In the genomic region with DNA sequence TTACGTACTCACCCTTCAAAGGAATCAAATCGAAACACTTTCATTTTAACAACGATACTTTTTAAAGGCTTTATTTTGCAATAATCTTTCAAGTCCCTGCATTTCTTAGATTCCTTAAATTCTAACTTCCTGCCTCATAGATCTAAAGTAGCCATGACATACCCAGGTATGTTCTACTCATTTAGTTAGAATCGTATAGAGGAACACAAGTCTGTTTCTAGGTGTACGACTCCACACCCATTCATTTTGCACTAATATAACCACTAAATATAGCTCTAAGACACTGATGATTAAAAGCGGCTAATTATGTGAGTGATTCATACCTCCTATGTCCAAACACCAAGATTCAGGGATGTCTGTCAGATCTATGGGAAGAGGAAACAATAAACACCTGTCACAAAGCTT, we compare ENCODE assay signal across 8 cellular contexts. TPM values are rescaled to one million over a fixed set of nuclear protein-coding genes. Genes with fewer than 3 reads are reported as not detected.
DNase-seq lines count a peak whose midpoint lies in the region; ATAC-seq and TF ChIP-seq lines count a peak whose summit lies in the region.

No MANE protein-coding gene starts in this region.

- no peaks in the 10 kb centered on the region for H3K9me3 ChIP-seq in DOHH2 (ENCODE audit: control insufficient read depth, insufficient read depth, low read length)
- no peaks in the 10 kb centered on the region for H3K9me3 ChIP-seq in naive thymus-derived CD4-positive, alpha-beta T cell (ENCODE audit: control insufficient read depth in 2 of 3, low read length in 3 of 3)

- H3K27ac ChIP-seq in DOHH2 (ENCODE audit: low read depth, low read length) (no peak overlapping the region), coronary artery (peak overlapping the region; percentile 93 to 94)
- peak overlapping the region; percentile 82 for H3K27ac ChIP-seq in naive thymus-derived CD4-positive, alpha-beta T cell (ENCODE audit: low read depth, low read length)

- peak overlapping the region; percentile 82 to 96 (median 92) for H3K27ac Mint-ChIP-seq in naive thymus-derived CD4-positive, alpha-beta T cell

- POLR2A ChIA-PET in naive thymus-derived CD4-positive, alpha-beta T cell (lab: Charles Lee), result interaction anchor here (0.7 to 3.5 kb wide), 4 partner anchors 88 to 187 kb away, joined by 3 to 17 read pairs (median 6); a partner anchor contains a TSS

- peak overlapping the region; percentile 61 for H3K4me2 ChIP-seq in DOHH2 (ENCODE audit: low read length)

- H3F3A ChIP-seq in DOHH2 (ENCODE audit: control insufficient read depth, insufficient read depth), result 0 out of 2 replicates have a peak, but pooled peaks cover 3% of the 10 kb centered on the region

- CTCF ChIA-PET in naive thymus-derived CD4-positive, alpha-beta T cell (lab: Charles Lee), result no interaction called here

- no peaks in the 10 kb centered on the region for H3K9me2 ChIP-seq in DOHH2 (replicated peaks; ENCODE audit: control insufficient read depth, low read length)

- peaks cover 42 to 67% (median 53%) of the 10 kb centered on the region in 7 donors for H3K4me1 Mint-ChIP-seq in naive thymus-derived CD4-positive, alpha-beta T cell

- no peak for ATAC-seq in naive thymus-derived CD4-positive, alpha-beta T cell
- no peak for ATAC-seq in GM18858 (IDR thresholded peaks at IDR 0.05; ENCODE audit: unreplicated experiment)

- H3K36me3 ChIP-seq in DOHH2 (ENCODE audit: control insufficient read depth, low read length), result peaks cover 24% of the 10 kb centered on the region
- no peaks in the 10 kb centered on the region for H3K36me3 ChIP-seq in naive thymus-derived CD4-positive, alpha-beta T cell (ENCODE audit: control insufficient read depth in 2 of 3, insufficient read depth in 3 of 3, low read length in 3 of 3)

- TF ChIP-seq POLR2A in NB4 (IDR thresholded peaks at IDR 0.05; ENCODE audit: extremely low read depth, insufficient read length), result no peak

- peaks cover 0 to 28% (median 0%) of the 10 kb centered on the region in 5 donors for H3K36me3 Mint-ChIP-seq in naive thymus-derived CD4-positive, alpha-beta T cell

- peak overlapping the region; percentile 80 for H3K4me3 ChIP-seq in DOHH2 (ENCODE audit: low read length)
- H3K4me3 ChIP-seq in NB4 (ENCODE audit: low read depth, low read length), result peak overlapping the region; percentile 81
- peak overlapping the region; percentile 97 for H3K4me3 ChIP-seq in coronary artery
- peak overlapping the region; percentile 72 for H3K4me3 ChIP-seq in naive thymus-derived CD4-positive, alpha-beta T cell (ENCODE audit: low read length)

- no peaks in the 10 kb centered on the region for H3K27me3 Mint-ChIP-seq in naive thymus-derived CD4-positive, alpha-beta T cell

- DNase-seq in NB4 (ENCODE audit: low read depth) (no peak), coronary artery (ENCODE audit: low spot score) (no peak), retina (no peak), NCI-H2227 (lab: John Stamatoyannopoulos, UW; ENCODE audit: unreplicated experiment) (no peak), GM19238 (ENCODE audit: insufficient read length, low spot score) (no peak)
- peak in 6 of 9 donors; percentile 8 to 22 (median 16) for DNase-seq in naive thymus-derived CD4-positive, alpha-beta T cell

- H3K4me3 Mint-ChIP-seq in naive thymus-derived CD4-positive, alpha-beta T cell, result peak overlapping the region; percentile 83 to 98 (median 92)

- peaks cover 11% of the 10 kb centered on the region; the same call in 1 of the 2 replicates for H4K20me1 ChIP-seq in DOHH2 (ENCODE audit: control insufficient read depth, insufficient read depth, low read depth, low read length)

- peaks cover 58% of the 10 kb centered on the region for H3K79me2 ChIP-seq in DOHH2 (ENCODE audit: control insufficient read depth, low read length)

- H3K4me1 ChIP-seq in DOHH2 (ENCODE audit: control insufficient read depth, low read length), result peaks cover 35% of the 10 kb centered on the region
- peaks cover 20 to 25% of the 10 kb centered on the region in 2 donors for H3K4me1 ChIP-seq in naive thymus-derived CD4-positive, alpha-beta T cell (ENCODE audit: control insufficient read depth in 2 of 2, insufficient read depth in 2 of 2, low read length in 2 of 2)

- TF ChIP-seq CTCF in DOHH2 (IDR thresholded peaks at IDR 0.05; ENCODE audit: low read depth, low read length, poor library complexity, severe bottlenecking) (no peak), NB4 (IDR thresholded peaks at IDR 0.05; ENCODE audit: low read depth, low read length) (no peak), coronary artery (IDR thresholded peaks at IDR 0.05) (no peak)

- H3K9me3 Mint-ChIP-seq in naive thymus-derived CD4-positive, alpha-beta T cell, result peaks cover 0 to 8% (median 0%) of the 10 kb centered on the region in 11 donors

- H3K27me3 ChIP-seq in DOHH2 (ENCODE audit: control insufficient read depth, low read length), result peaks cover 15% of the 10 kb centered on the region
- H3K27me3 ChIP-seq in naive thymus-derived CD4-positive, alpha-beta T cell (ENCODE audit: control insufficient read depth in 2 of 2, insufficient read depth in 2 of 2, low read length in 2 of 2), result no peaks in the 10 kb centered on the region

- intact Hi-C loops in naive thymus-derived CD4-positive, alpha-beta T cell (cut with micrococcal nuclease), result loop anchor here (1.0 to 10.0 kb wide), 5 partner anchors 13 to 1059 kb away; a partner anchor contains a TSS

RNA-seq across cellular contexts. Expression of a gene that starts 1.3 kb away (rescaled TPM):
- total RNA-seq in naive thymus-derived CD4-positive, alpha-beta T cell, result 10 to 100 TPM; 46.5 to 81.8 (median 58.4) TPM
- polyA plus RNA-seq in naive thymus-derived CD4-positive, alpha-beta T cell, result 1 to 10 TPM; 4.6 to 6.2 TPM

Comparison
In these comparisons a context has a peak if more than half of its experiments do, and no peak if none do; other contexts are left out.
1. DNase-seq: peak in naive thymus-derived CD4-positive, alpha-beta T cell (6 of 9); none in NB4 (single experiment), coronary artery (single experiment), retina (single experiment), NCI-H2227 (single experiment) and GM19238 (single experiment).
2. Peak in every context shown above with its lines, with median percentiles within 50 percentile points of each other: H3K4me3 ChIP-seq.